18 cellular contexts compared by ENCODE assay signal in the genomic region with DNA sequence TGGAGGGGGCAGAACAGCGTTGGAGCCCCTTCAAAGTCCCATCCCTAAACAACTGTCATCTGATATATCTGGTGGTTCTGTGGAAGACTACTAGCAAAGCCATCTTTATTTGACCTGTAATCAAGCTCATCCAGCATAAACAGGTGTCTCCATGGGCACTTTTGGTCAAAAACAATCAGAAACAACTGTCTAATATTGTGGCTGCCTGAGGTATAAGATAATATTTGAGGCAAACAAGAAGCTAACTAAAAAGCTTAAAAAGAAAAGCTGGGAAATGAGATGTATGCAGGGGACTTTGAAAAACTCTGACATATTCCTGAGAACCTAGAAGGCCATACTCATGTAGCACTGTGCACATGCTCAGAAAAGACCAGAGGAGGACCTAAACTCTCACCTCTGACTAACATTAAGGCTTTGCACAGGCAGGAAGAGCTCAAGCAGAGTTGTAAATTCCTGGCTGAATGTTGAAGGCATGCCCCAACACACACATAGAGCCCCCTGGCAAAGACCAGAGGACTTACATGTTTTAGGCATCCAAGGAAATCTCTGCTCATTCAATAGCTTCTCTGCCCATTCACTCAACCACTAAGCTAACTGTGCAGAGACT. TPM values are rescaled to one million over a fixed set of nuclear protein-coding genes. Genes with fewer than 3 reads are reported as not detected.
DNase-seq lines count a peak whose midpoint lies in the region; ATAC-seq, FAIRE-seq and TF ChIP-seq lines count a peak whose summit lies in the region.
"Had no signal": no experiment of that assay in that cellular context is flagged by ENCODE, and none has a peak within 500 bp of the region (broad histone marks: within the 10 kb centered on the region; RNA-seq: fewer than 3 reads in every experiment).

No MANE protein-coding gene starts in this region.

- FAIRE-seq in endothelial cell of umbilical vein (lab: Jason Lieb, UNC) = peak; percentile 38

- H3K36me3 ChIP-seq in GM23338 (ENCODE audit: insufficient read depth) = no peaks in the 10 kb centered on the region; the same call in 1 of the 2 replicates
- no peaks in the 10 kb centered on the region for H3K36me3 ChIP-seq in NT2/D1 (ENCODE audit: insufficient read depth, insufficient read length, low read length)
- H3K36me3 ChIP-seq in endothelial cell of umbilical vein (ENCODE audit: control insufficient read depth in 2 of 2, extremely low read depth in 1 of 2, insufficient read depth in 2 of 2, low read length in 2 of 2) = peaks cover 0 to 2% of the 10 kb centered on the region in 2 experiments
- no peaks in the 10 kb centered on the region for H3K36me3 ChIP-seq in mesendoderm (ENCODE audit: control insufficient read depth, insufficient read depth, low read length)
- H3K36me3 ChIP-seq: HAP-1 had no signal

- peaks cover 58% of the 10 kb centered on the region for H3K4me1 Mint-ChIP-seq in GM23338
- peaks cover 35% of the 10 kb centered on the region for H3K4me1 Mint-ChIP-seq in activated CD4-positive, alpha-beta T cell treated with anti-CD3 and anti-CD28 coated beads for 36 hours

- H3K79me2 ChIP-seq in GM23338 (replicated peaks; ENCODE audit: insufficient read depth) (peaks cover 100% of the 10 kb centered on the region), endothelial cell of umbilical vein (ENCODE audit: control insufficient read depth, insufficient read depth, low read length) (peaks cover 92% of the 10 kb centered on the region), mesendoderm (ENCODE audit: control insufficient read depth, insufficient read depth, low read length) (peaks cover 65% of the 10 kb centered on the region)

- H3K9me3 ChIP-seq in NT2/D1 (ENCODE audit: insufficient read depth, low read length) = peaks cover 6% of the 10 kb centered on the region
- H3K9me3 ChIP-seq in endothelial cell of umbilical vein (replicated peaks; ENCODE audit: control insufficient read depth, insufficient read depth, low read length) = no peaks in the 10 kb centered on the region

- no peak overlapping the region for H3K4me3 ChIP-seq in GM23338
- no peak overlapping the region for H3K4me3 ChIP-seq in NT2/D1 (ENCODE audit: insufficient read length, low read depth)
- H3K4me3 ChIP-seq in endothelial cell of umbilical vein (replicated peaks in 1 of 3; ENCODE audit: insufficient read depth in 1 of 3, low read depth in 1 of 3, low read length in 3 of 3) = no peak overlapping the region
- no peak overlapping the region for H3K4me3 ChIP-seq in mesendoderm (ENCODE audit: low read length)
- H3K4me3 ChIP-seq: HAP-1, SK-N-MC had no signal

- peaks cover 37% of the 10 kb centered on the region; the same call in 2 of the 3 replicates for H3K36me3 Mint-ChIP-seq in GM23338 (ENCODE audit: low read depth)
- H3K36me3 Mint-ChIP-seq in activated CD4-positive, alpha-beta T cell treated with anti-CD3 and anti-CD28 coated beads for 36 hours (ENCODE audit: low read depth) = peaks cover 48% of the 10 kb centered on the region

- H3K9ac ChIP-seq in NT2/D1 (ENCODE audit: insufficient read length, low read depth) (no peak overlapping the region), endothelial cell of umbilical vein (replicated peaks; ENCODE audit: extremely low read depth, insufficient read depth, low read length) (no peak overlapping the region), mesendoderm (ENCODE audit: low read length) (no peak overlapping the region)

- no peak overlapping the region for H3K4me3 Mint-ChIP-seq in GM23338
- no peak overlapping the region for H3K4me3 Mint-ChIP-seq in activated CD4-positive, alpha-beta T cell treated with anti-CD3 and anti-CD28 coated beads for 36 hours

- POLR2A ChIA-PET in endothelial cell of umbilical vein (lab: Charles Lee) = no interaction called here
- POLR2A ChIA-PET in activated CD4-positive, alpha-beta T cell treated with anti-CD3 and anti-CD28 coated beads for 36 hours (lab: Charles Lee) = no interaction called here

- WGBS in mesendoderm (ENCODE audit: extremely low coverage, insufficient coverage, low lambda C conversion rate) = no CpG with 5 or more reads among the region's 1 CpG

- dilution Hi-C loops in endothelial cell of umbilical vein (cut with MboI; ENCODE audit: extremely low pct_ligation_motif_present, low sequenced_read_pairs) = no loop called here

- H3K27ac Mint-ChIP-seq in GM23338 = no peak overlapping the region
- H3K27ac Mint-ChIP-seq in activated CD4-positive, alpha-beta T cell treated with anti-CD3 and anti-CD28 coated beads for 36 hours = no peak overlapping the region

- peaks cover 5% of the 10 kb centered on the region for H3K27me3 Mint-ChIP-seq in GM23338 (ENCODE audit: insufficient read depth, low read depth, poor library complexity)
- H3K27me3 Mint-ChIP-seq in activated CD4-positive, alpha-beta T cell treated with anti-CD3 and anti-CD28 coated beads for 36 hours = no peaks in the 10 kb centered on the region

- H2AK5ac ChIP-seq in mesendoderm (ENCODE audit: low read length) = no peak overlapping the region

- H4K8ac ChIP-seq in mesendoderm (ENCODE audit: low read depth, low read length) = no peak overlapping the region

- peak; percentile 33 for DNase-seq in GM23338 (ENCODE audit: low spot score)
- peak; percentile 5 for DNase-seq in NT2/D1 (ENCODE audit: low read depth, low spot score)
- no peak for DNase-seq in endothelial cell of umbilical vein (ENCODE audit: low read depth, low spot score)
- DNase-seq in mesendoderm = peak; percentile 86
- no peak for DNase-seq in activated CD4-positive, alpha-beta T cell treated with anti-CD3 and anti-CD28 coated beads for 36 hours
- no peak for DNase-seq in left ventricle myocardium superior
- DNase-seq: Karpas-422, NCI-H1105, NCI-H1694, NCI-H2107, NCI-H2227 treated with DMSO at 0.1 percent for 48 hours, NCI-H524 treated with DMSO at 0.1 percent for 48 hours, Right ventricle myocardium superior had no signal

- H3K56ac ChIP-seq in mesendoderm (ENCODE audit: low read length) = peak overlapping the region; percentile 71

- H3K79me1 ChIP-seq in mesendoderm (ENCODE audit: low read length) = peaks cover 7% of the 10 kb centered on the region

- H4K20me1 ChIP-seq in GM23338 (replicated peaks; ENCODE audit: insufficient read depth) (peaks cover 35% of the 10 kb centered on the region), endothelial cell of umbilical vein (replicated peaks; ENCODE audit: control insufficient read depth, extremely low read depth, insufficient read depth, low read length) (peaks cover 12% of the 10 kb centered on the region)

- H3K4me2 ChIP-seq in GM23338 (peak overlapping the region; percentile 55; the same call in 1 of the 2 replicates), endothelial cell of umbilical vein (ENCODE audit: insufficient read depth, low read length) (no peak overlapping the region), mesendoderm (ENCODE audit: low read length) (no peak overlapping the region)

- peaks cover 11% of the 10 kb centered on the region; the same call in 2 of the 3 replicates for H3K9me3 Mint-ChIP-seq in GM23338
- H3K9me3 Mint-ChIP-seq in activated CD4-positive, alpha-beta T cell treated with anti-CD3 and anti-CD28 coated beads for 36 hours (ENCODE audit: low read depth) = peaks cover 7% of the 10 kb centered on the region

- H3K9me2 ChIP-seq in GM23338 (ENCODE audit: insufficient read depth) = no peaks in the 10 kb centered on the region; the same call in 1 of the 2 replicates

- no peak overlapping the region for H2BK15ac ChIP-seq in mesendoderm (replicated peaks; ENCODE audit: low read depth)

- no TSS peak for BruUV-seq in endothelial cell of umbilical vein (replicated peaks; lab: Mats Ljungman, UMichigan)

- no peak overlapping the region for H3K23ac ChIP-seq in mesendoderm (ENCODE audit: low read length)

- H2BK120ac ChIP-seq in mesendoderm (ENCODE audit: low read depth, low read length) = no peak overlapping the region

- TF ChIP-seq POLR2A in endothelial cell of umbilical vein (IDR thresholded peaks at IDR 0.05; ENCODE audit: low read depth, low read length) = no peak

- H2AFZ ChIP-seq in GM23338 (no peak overlapping the region), endothelial cell of umbilical vein (ENCODE audit: low read depth, low read length) (no peak overlapping the region)

- ATAC-seq in GM23338 = peak; percentile 14; the same call in 1 of the 3 replicates
- no peak for ATAC-seq in activated CD4-positive, alpha-beta T cell treated with anti-CD3 and anti-CD28 coated beads for 36 hours
- ATAC-seq in HG02678 (IDR thresholded peaks at IDR 0.05; ENCODE audit: unreplicated experiment) = no peak
- ATAC-seq in left ventricle myocardium superior = no peak
- ATAC-seq: Panc1 had no signal

- no peak overlapping the region for H3K4ac ChIP-seq in mesendoderm (ENCODE audit: low read depth, low read length)

- peak overlapping the region; percentile 83 for H2BK5ac ChIP-seq in mesendoderm (ENCODE audit: low read length)

- no peak overlapping the region for H4K5ac ChIP-seq in mesendoderm (ENCODE audit: low read length)

- H3K9me1 ChIP-seq in endothelial cell of umbilical vein (replicated peaks; ENCODE audit: control insufficient read depth, extremely low read depth, insufficient read depth, low read length) = peaks cover 6% of the 10 kb centered on the region

- CTCF ChIA-PET in endothelial cell of umbilical vein (lab: Charles Lee) = no interaction called here
- CTCF ChIA-PET in activated CD4-positive, alpha-beta T cell treated with anti-CD3 and anti-CD28 coated beads for 36 hours (lab: Charles Lee) = interaction anchor here (0.7 to 1.5 kb wide), 2 partner anchors 17 to 222 kb away, joined by 3 to 4 read pairs; no protein-coding TSS in a partner anchor

- H3K27me3 ChIP-seq in GM23338 (ENCODE audit: insufficient read depth) = no peaks in the 10 kb centered on the region
- H3K27me3 ChIP-seq in NT2/D1 (ENCODE audit: insufficient read depth, insufficient read length) = no peaks in the 10 kb centered on the region
- H3K27me3 ChIP-seq in endothelial cell of umbilical vein (ENCODE audit: control insufficient read depth in 2 of 2, insufficient read depth in 2 of 2, low read length in 2 of 2) = no peaks in the 10 kb centered on the region
- H3K27me3 ChIP-seq in mesendoderm (ENCODE audit: insufficient read depth, low read length, poor library complexity) = no peaks in the 10 kb centered on the region

- H3K4me1 ChIP-seq in GM23338 (ENCODE audit: insufficient read depth) (peaks cover 54% of the 10 kb centered on the region), NT2/D1 (ENCODE audit: insufficient read depth, insufficient read length) (no peaks in the 10 kb centered on the region), endothelial cell of umbilical vein (ENCODE audit: control insufficient read depth, extremely low read depth, insufficient read depth, low read length) (peaks cover 25% of the 10 kb centered on the region), mesendoderm (ENCODE audit: control insufficient read depth, low read depth, low read length) (peaks cover 18% of the 10 kb centered on the region)

- H3F3A ChIP-seq in GM23338 (replicated peaks; ENCODE audit: low read depth) = peaks cover 14% of the 10 kb centered on the region; the same call in 1 of the 2 replicates

- no peak overlapping the region for H3K18ac ChIP-seq in mesendoderm (ENCODE audit: low read length)

- peak overlapping the region; percentile 83 for H3K27ac ChIP-seq in GM23338 (ENCODE audit: low read depth)
- H3K27ac ChIP-seq in endothelial cell of umbilical vein (ENCODE audit: insufficient read depth, low read depth, low read length) = no peak overlapping the region
- peak overlapping the region; percentile 37 for H3K27ac ChIP-seq in mesendoderm (ENCODE audit: low read depth, low read length)
- H3K27ac ChIP-seq: C4-2B, SK-N-MC had no signal

- intact Hi-C loops in endothelial cell of umbilical vein (cut with micrococcal nuclease) = no loop called here
- intact Hi-C loops in activated CD4-positive, alpha-beta T cell treated with anti-CD3 and anti-CD28 coated beads for 36 hours (cut with DNase I, micrococcal nuclease) = loop anchor here (10.0 kb wide), 1 partner anchor 207 kb away; a partner anchor contains a TSS
- intact Hi-C loops in left ventricle myocardium superior (cut with micrococcal nuclease) = no loop called here

- TF ChIP-seq CTCF in GM23338 (conservative IDR thresholded peaks at IDR 0.05; ENCODE audit: low read depth in 2 of 2) (no peak), endothelial cell of umbilical vein (IDR thresholded peaks at IDR 0.05; ENCODE audit: extremely low read depth in 1 of 2, insufficient read depth in 1 of 2, low read depth in 1 of 2, low read length in 2 of 2) (no peak)

RNA-seq across cellular contexts. Expression of a gene that starts 27.2 kb away (rescaled TPM):
- total RNA-seq in GM23338 (2014; rRNA removed; shearing (Covaris generic)) = 13.4 and 25.9 TPM in 2 replicates
- polyA plus RNA-seq in GM23338 (2016; fragmentation: Nextera tagmentation; extraction: Ambion mirVana) (13.3 and 15.7 TPM in 2 replicates), endothelial cell of umbilical vein (1.9 and 2.8 TPM in 2 replicates)
- total RNA-seq in endothelial cell of umbilical vein (7.2 TPM in 2 replicates), left ventricle myocardium superior (6.4 TPM)
- 3.9 and 4.5 TPM in 2 replicates for polyA plus RNA-seq in endothelial cell of umbilical vein (2011; cell fraction: cytosol; rRNA removed)
- polyA plus RNA-seq in endothelial cell of umbilical vein (2011; cell fraction: nucleus; rRNA removed) = 4.1 and 6.1 TPM in 2 replicates
- 3.4 and 4.4 TPM in 2 replicates for polyA plus RNA-seq in endothelial cell of umbilical vein (2012)
- 5.1 and 6.7 TPM in 2 replicates for polyA minus RNA-seq in endothelial cell of umbilical vein
- polyA minus RNA-seq in endothelial cell of umbilical vein (2011; cell fraction: cytosol; rRNA and poly(A)+ RNA removed) = 4.7 TPM
- 5.0 and 7.1 TPM in 2 replicates for polyA minus RNA-seq in endothelial cell of umbilical vein (2011; cell fraction: nucleus; rRNA and poly(A)+ RNA removed)
- 10.3 TPM for polyA plus RNA-seq in mesendoderm (2013, experiment 1 of 2)
- polyA plus RNA-seq in mesendoderm (2013, experiment 2 of 2) = 9.5 TPM
- total RNA-seq in activated CD4-positive, alpha-beta T cell treated with anti-CD3 and anti-CD28 coated beads for 36 hours = 1 to 10 TPM; 4.0 to 5.9 TPM

RNA-seq across cellular contexts. Expression of a gene that starts 28.0 kb away (rescaled TPM):
- total RNA-seq in GM23338 (2014; rRNA removed; shearing (Covaris generic)) = 39.0 and 40.6 TPM in 2 replicates
- polyA plus RNA-seq in GM23338 (2016; fragmentation: Nextera tagmentation; extraction: Ambion mirVana) (28.3 and 35.0 TPM in 2 replicates), endothelial cell of umbilical vein (8.1 and 8.4 TPM in 2 replicates)
- total RNA-seq in endothelial cell of umbilical vein (35.1 and 39.1 TPM in 2 replicates), left ventricle myocardium superior (52.2 TPM)
- 8.4 and 9.3 TPM in 2 replicates for polyA plus RNA-seq in endothelial cell of umbilical vein (2011; cell fraction: cytosol; rRNA removed)
- 32.6 and 34.6 TPM in 2 replicates for polyA plus RNA-seq in endothelial cell of umbilical vein (2011; cell fraction: nucleus; rRNA removed)
- 18.0 and 20.6 TPM in 2 replicates for polyA plus RNA-seq in endothelial cell of umbilical vein (2012)
- 43.9 and 45.6 TPM in 2 replicates for polyA minus RNA-seq in endothelial cell of umbilical vein
- polyA minus RNA-seq in endothelial cell of umbilical vein (2011; cell fraction: cytosol; rRNA and poly(A)+ RNA removed) = 14.0 TPM
- polyA minus RNA-seq in endothelial cell of umbilical vein (2011; cell fraction: nucleus; rRNA and poly(A)+ RNA removed) = 69.1 and 94.1 TPM in 2 replicates
- 31.7 TPM for polyA plus RNA-seq in mesendoderm (2013, experiment 1 of 2)
- polyA plus RNA-seq in mesendoderm (2013, experiment 2 of 2) = 30.9 TPM
- total RNA-seq in activated CD4-positive, alpha-beta T cell treated with anti-CD3 and anti-CD28 coated beads for 36 hours = 10 to 100 TPM; 17.9 to 22.5 TPM

Comparison
In these comparisons a context has a peak if more than half of its experiments do, and no peak if none do; other contexts are left out.
1. DNase-seq: peak in GM23338 (single experiment), NT2/D1 (single experiment) and mesendoderm (single experiment); none in endothelial cell of umbilical vein (single experiment), activated CD4-positive, alpha-beta T cell treated with anti-CD3 and anti-CD28 coated beads for 36 hours (single experiment) and left ventricle myocardium superior (single experiment).
2. intact Hi-C loops: an anchor here in activated CD4-positive, alpha-beta T cell treated with anti-CD3 and anti-CD28 coated beads for 36 hours (10.0 kb wide); none called in endothelial cell of umbilical vein and left ventricle myocardium superior.